Comparison of ENCODE assay signal across 10 cellular contexts in genomic region chr1:155242805-155243358, GRCh38. TPM values are rescaled to one million over a fixed set of nuclear protein-coding genes. Genes with fewer than 3 reads are reported as not detected.
A peak's percentile ranks its signal among the peaks of the same experiment; 100 is the strongest.
DNase-seq lines count a peak whose midpoint lies in the region; ATAC-seq, FAIRE-seq and TF ChIP-seq lines count a peak whose summit lies in the region.
"Had no signal": no experiment of that assay in that cellular context is flagged by ENCODE, and none has a peak within 500 bp of the region (broad histone marks: within the 10 kb centered on the region; RNA-seq: fewer than 3 reads in every experiment).

No MANE protein-coding gene starts in this region.

- H3K36me3 ChIP-seq in HEK293 (ENCODE audit: control insufficient read depth in 2 of 2, insufficient read depth in 1 of 2, low read length in 2 of 2) (peaks cover 5 to 27% of the 10 kb centered on the region in 2 experiments; a peak in 2 of 3 replicates), K562 (ENCODE audit: control insufficient read depth, insufficient read depth, low read length) (peaks cover 6% of the 10 kb centered on the region; the same call in 1 of the 3 replicates), muscle layer of colon (ENCODE audit: insufficient read depth, low read length) (peaks cover 13% of the 10 kb centered on the region)

- H3K9me3 ChIP-seq in A549 (no peaks in the 10 kb centered on the region), HEK293 (ENCODE audit: control insufficient read depth, insufficient read depth, low read depth, low read length) (no peaks in the 10 kb centered on the region), K562 (replicated peaks; ENCODE audit: control insufficient read depth, insufficient read depth, low read depth, low read length) (no peaks in the 10 kb centered on the region), muscle layer of colon (ENCODE audit: low read length) (no peaks in the 10 kb centered on the region)

- H3K27me3 ChIP-seq in K562 (ENCODE audit: control insufficient read depth in 2 of 2, insufficient read depth in 2 of 2, low read length in 2 of 2) (no peaks in the 10 kb centered on the region), muscle layer of colon (ENCODE audit: control insufficient read depth in 1 of 2, insufficient read depth in 2 of 2, low read length in 2 of 2) (no peaks in the 10 kb centered on the region)
- H3K27me3 ChIP-seq: cardiac muscle cell had no signal

- TF ChIP-seq POLR2A in A549 (IDR thresholded peaks at IDR 0.05; ENCODE audit: low read length) (no peak), K562 (conservative IDR thresholded peaks at IDR 0.05) (no peak)

- TF ChIP-seq CTCF in A549 (IDR thresholded peaks at IDR 0.05), result no peak
- TF ChIP-seq CTCF in HEK293 (tag by site-specific recombination; IDR thresholded peaks at IDR 0.05), result no peak
- TF ChIP-seq CTCF in K562 (IDR thresholded peaks at IDR 0.05 in 2 of 3, conservative IDR thresholded peaks at IDR 0.05 in 1 of 3; ENCODE audit: insufficient read depth in 2 of 3, low read depth in 1 of 3, low read length in 3 of 3), result no peak

- FAIRE-seq in A549 (lab: Jason Lieb, UNC), result no peak
- FAIRE-seq in K562 (lab: Jason Lieb, UNC), result peak; percentile 19

- WGBS in A549 (ENCODE audit: missing lambda C conversion rate), result 86% methylated on average over 3 of the region's 3 CpGs
- 43% methylated on average over 3 of the region's 3 CpGs for WGBS in K562 (ENCODE audit: insufficient coverage, low coverage, missing lambda C conversion rate)

- H3K4me1 ChIP-seq in A549, result peaks cover 24% of the 10 kb centered on the region
- H3K4me1 ChIP-seq in HEK293 (ENCODE audit: control insufficient read depth, insufficient read depth, low read length), result peaks cover 5% of the 10 kb centered on the region; the same call in 1 of the 2 replicates
- peaks cover 19 to 22% of the 10 kb centered on the region in 2 experiments for H3K4me1 ChIP-seq in K562 (replicated peaks in 1 of 2; ENCODE audit: control insufficient read depth in 2 of 2, insufficient read depth in 2 of 2, low read length in 2 of 2)
- H3K4me1 ChIP-seq in muscle layer of colon (ENCODE audit: insufficient read depth, low read length), result peaks cover 36% of the 10 kb centered on the region

- DNase-seq in A549 (ENCODE audit: low read depth in 1 of 2, low spot score in 1 of 2), result no peak
- DNase-seq in K562 (ENCODE audit: extremely low read depth in 1 of 4, low spot score in 3 of 4), result peak in 1 of 4 experiments; percentile 41
- no peak for DNase-seq in C1 segment of cervical spinal cord (lab: John Stamatoyannopoulos, UW)
- no peak for DNase-seq in NCI-H2029 treated with DMSO at 0.1 percent for 48 hours (lab: John Stamatoyannopoulos, UW)
- DNase-seq: NCI-H345 had no signal

- TF ChIP-seq EP300 in A549 (IDR thresholded peaks at IDR 0.05) (no peak), K562 (IDR thresholded peaks at IDR 0.05; ENCODE audit: low read length) (no peak)

- peaks cover 14% of the 10 kb centered on the region; the same call in 2 of the 3 replicates for H3K79me2 ChIP-seq in K562 (ENCODE audit: control insufficient read depth, insufficient read depth, low read length)

- in situ Hi-C loops in K562 (cut with MboI), result no loop called here

- H3K27ac ChIP-seq in A549 (peak overlapping the region in 1 of 2 experiments; percentile 90; a peak in 2 of 6 replicates), HEK293 (ENCODE audit: extremely low read depth, low read depth, low read length) (peak overlapping the region; percentile 56), K562 (ENCODE audit: extremely low read depth, low read depth, low read length) (peak overlapping the region; percentile 36; the same call in 2 of the 3 replicates), muscle layer of colon (ENCODE audit: low read depth, low read length) (peak overlapping the region; percentile 95)
- H3K27ac ChIP-seq: cardiac muscle cell had no signal

- peak overlapping the region; percentile 2; the same call in 1 of the 2 replicates for H2AFZ ChIP-seq in K562 (ENCODE audit: low read depth, low read length)

- CTCF ChIA-PET in A549 (lab: Yijun Ruan, JAX), result interaction anchor here (0.6 to 9.7 kb wide), 9 partner anchors 8 to 232 kb away, joined by 3 to 149 read pairs (median 7); partner anchors contain the start of genes CLK2, KRTCAP2, RUSC1 and THBS3
- CTCF ChIA-PET in HEK293 (lab: Yijun Ruan, JAX), result interaction anchor here (0.7 to 2.1 kb wide), 6 partner anchors 7 to 328 kb away, joined by 3 to 15 read pairs (median 4); no protein-coding TSS in a partner anchor
- CTCF ChIA-PET in K562 (lab: Yijun Ruan, JAX; ENCODE audit: low intra/inter-chr PET ratio), result no interaction called here

- ATAC-seq in A549, result no peak
- no peak for ATAC-seq in K562
- no peak for ATAC-seq in HG02623 (IDR thresholded peaks at IDR 0.05; ENCODE audit: unreplicated experiment)
- no peak for ATAC-seq in GM21515 (IDR thresholded peaks at IDR 0.05; ENCODE audit: unreplicated experiment)

- H4K20me1 ChIP-seq in K562 (replicated peaks; ENCODE audit: control insufficient read depth, insufficient read depth, low read length), result no peaks in the 10 kb centered on the region

- no peak for TF ChIP-seq RAD21 in A549 (conservative IDR thresholded peaks at IDR 0.05 in 1 of 2, IDR thresholded peaks at IDR 0.05 in 1 of 2)
- no peak for TF ChIP-seq RAD21 in K562 (CRISPR knock-in tag; conservative IDR thresholded peaks at IDR 0.05 in 1 of 2, IDR thresholded peaks at IDR 0.05 in 1 of 2)

- BruUV-seq in K562 (replicated peaks; lab: Mats Ljungman, UMichigan), result TSS peak; percentile 66

- H3K4me2 ChIP-seq in A549 (peak overlapping the region; percentile 89), K562 (ENCODE audit: insufficient read depth, low read length) (peak overlapping the region; percentile 85)

- peak overlapping the region; percentile 42 to 63 for H3K9ac ChIP-seq in K562 (ENCODE audit: insufficient read depth in 1 of 2, low read depth in 2 of 2, low read length in 2 of 2)
- peak overlapping the region; percentile 58 for H3K9ac ChIP-seq in muscle layer of colon (ENCODE audit: low read length)

- no peaks in the 10 kb centered on the region for H3K9me1 ChIP-seq in K562 (ENCODE audit: control insufficient read depth, insufficient read depth, low read length)

- intact Hi-C loops in K562 (cut with micrococcal nuclease), result no loop called here

- H3K4me3 ChIP-seq in A549 (no peak overlapping the region), HEK293 (ENCODE audit: low read depth, low read length) (no peak overlapping the region), K562 (peak overlapping the region; percentile 44), muscle layer of colon (ENCODE audit: low read depth in 1 of 2, low read length in 2 of 2) (peak overlapping the region in 1 of 2 donors; percentile 75)
- H3K4me3 ChIP-seq: cardiac muscle cell had no signal

- POLR2A ChIA-PET in A549 (lab: Yijun Ruan, JAX) (interaction anchor here (2.6 kb wide), 1 partner anchor 80 kb away, joined by 7 read pairs; no protein-coding TSS in a partner anchor), HEK293 (lab: Yijun Ruan, JAX) (interaction anchor here (1.1 to 2.6 kb wide), 3 partner anchors 12 to 85 kb away, joined by 3 to 11 read pairs (median 8); partner anchors contain the start of genes ENTREP3 and THBS3), K562 (lab: Yijun Ruan, JAX) (interaction anchor here (1.5 kb wide), 1 partner anchor 14 kb away, joined by 5 read pairs; no protein-coding TSS in a partner anchor)

RNA-seq across cellular contexts. Expression of gene ENTREP3, which starts 12.4 kb away (rescaled TPM):
- polyA plus RNA-seq in A549 (2011; rRNA removed), result 8.4 and 10.7 TPM in 2 replicates
- polyA plus RNA-seq in A549 (2012; cell fraction: cytosol; rRNA removed), result 20.4 and 27.3 TPM in 2 replicates
- 26.3 and 37.8 TPM in 2 replicates for polyA plus RNA-seq in A549 (2012; cell fraction: nucleus; rRNA removed)
- 22.4 to 29.5 TPM (median 27.3 TPM) in 3 replicates for polyA plus RNA-seq in A549 (2017; fragmentation: RNase III; extraction: RNeasy Plus Mini Kit Qiagen cat#74134 plus additional on column Dnase treatment)
- polyA minus RNA-seq in A549 (2011; rRNA and poly(A)+ RNA removed), result 8.3 and 8.4 TPM in 2 replicates
- 20.6 and 45.2 TPM in 2 replicates for total RNA-seq in K562 (2011; cell fraction: chromatin; rRNA removed; ENCODE audit: low replicate concordance)
- total RNA-seq in K562 (2011; cell fraction: nucleolus; rRNA removed), result 38.6 and 38.9 TPM in 2 replicates
- total RNA-seq in K562 (2011; cell fraction: nucleoplasm; rRNA removed), result 36.1 and 52.0 TPM in 2 replicates
- 6.4 and 10.6 TPM in 2 replicates for total RNA-seq in K562 (2014; rRNA removed)
- total RNA-seq in K562 (2014; rRNA removed; fragmentation: Illumina TruSeq; extraction: Trizol), result 1.9 and 2.0 TPM in 2 replicates
- 3.4 and 4.1 TPM in 2 replicates for total RNA-seq in K562 (2015; rRNA removed; fragmentation: Illumina TruSeq; extraction: Trizol)
- 41.8 and 43.0 TPM in 2 replicates for total RNA-seq in K562 (2021)
- polyA plus RNA-seq in K562 (2011; rRNA removed), result 5.9 and 17.5 TPM in 2 replicates
- 10.9 and 13.6 TPM in 2 replicates for polyA plus RNA-seq in K562 (2011; cell fraction: cytosol; rRNA removed)
- polyA plus RNA-seq in K562 (2011; cell fraction: nucleus; rRNA removed), result 30.5 and 33.5 TPM in 2 replicates
- polyA plus RNA-seq in K562 (2012), result 23.2 and 25.9 TPM in 2 replicates
- polyA plus RNA-seq in K562 (2014; fragmentation: Illumina TruSeq; extraction: Trizol), result 11.8 and 21.9 TPM in 2 replicates
- 1 to 10 TPM; 2.0 to 2.1 TPM for polyA plus RNA-seq in K562 (2014; fragmentation: Nextera tagmentation; extraction: Ambion mirVana)
- polyA plus RNA-seq in K562 (2014; rRNA removed), result 15.4 and 17.7 TPM in 2 replicates
- polyA minus RNA-seq in K562 (2011; rRNA and poly(A)+ RNA removed), result 3.8 and 3.9 TPM in 2 replicates
- 13.7 and 24.0 TPM in 2 replicates for polyA minus RNA-seq in K562 (2011; cell fraction: cytosol; rRNA and poly(A)+ RNA removed)
- polyA minus RNA-seq in K562 (2011; cell fraction: nucleus; rRNA and poly(A)+ RNA removed), result 6.2 and 7.2 TPM in 2 replicates

RNA-seq across cellular contexts. Expression of gene SCAMP3, which starts 19.3 kb away (rescaled TPM):
- polyA plus RNA-seq in A549 (2011; rRNA removed), result 135 and 147 TPM in 2 replicates
- 165 and 207 TPM in 2 replicates for polyA plus RNA-seq in A549 (2012; cell fraction: cytosol; rRNA removed)
- 170 and 184 TPM in 2 replicates for polyA plus RNA-seq in A549 (2012; cell fraction: nucleus; rRNA removed)
- 73.1 to 78.1 TPM (median 75.9 TPM) in 3 replicates for polyA plus RNA-seq in A549 (2017; fragmentation: RNase III; extraction: RNeasy Plus Mini Kit Qiagen cat#74134 plus additional on column Dnase treatment)
- 116 and 132 TPM in 2 replicates for polyA minus RNA-seq in A549 (2011; rRNA and poly(A)+ RNA removed)
- 59.7 and 127 TPM in 2 replicates for total RNA-seq in K562 (2011; cell fraction: chromatin; rRNA removed; ENCODE audit: low replicate concordance)
- total RNA-seq in K562 (2011; cell fraction: nucleolus; rRNA removed), result 178 TPM in 2 replicates
- total RNA-seq in K562 (2011; cell fraction: nucleoplasm; rRNA removed), result 135 and 144 TPM in 2 replicates
- 101 and 132 TPM in 2 replicates for total RNA-seq in K562 (2014; rRNA removed)
- 13.4 and 14.2 TPM in 2 replicates for total RNA-seq in K562 (2014; rRNA removed; fragmentation: Illumina TruSeq; extraction: Trizol)
- 24.0 and 25.4 TPM in 2 replicates for total RNA-seq in K562 (2015; rRNA removed; fragmentation: Illumina TruSeq; extraction: Trizol)
- total RNA-seq in K562 (2021), result 111 TPM in 2 replicates
- polyA plus RNA-seq in K562 (2011; rRNA removed), result 100 and 140 TPM in 2 replicates
- polyA plus RNA-seq in K562 (2011; cell fraction: cytosol; rRNA removed), result 214 and 294 TPM in 2 replicates
- 103 and 109 TPM in 2 replicates for polyA plus RNA-seq in K562 (2011; cell fraction: nucleus; rRNA removed)
- polyA plus RNA-seq in K562 (2012), result 94.0 and 101 TPM in 2 replicates
- 86.1 and 100 TPM in 2 replicates for polyA plus RNA-seq in K562 (2014; fragmentation: Illumina TruSeq; extraction: Trizol)
- 10 to 100 TPM; 72.9 to 83.3 TPM for polyA plus RNA-seq in K562 (2014; fragmentation: Nextera tagmentation; extraction: Ambion mirVana)
- 130 and 131 TPM in 2 replicates for polyA plus RNA-seq in K562 (2014; rRNA removed)
- polyA minus RNA-seq in K562 (2011; rRNA and poly(A)+ RNA removed), result 57.0 and 75.1 TPM in 2 replicates
- polyA minus RNA-seq in K562 (2011; cell fraction: cytosol; rRNA and poly(A)+ RNA removed), result 62.4 and 70.4 TPM in 2 replicates
- polyA minus RNA-seq in K562 (2011; cell fraction: nucleus; rRNA and poly(A)+ RNA removed), result 16.4 and 25.2 TPM in 2 replicates

RNA-seq across cellular contexts. Expression of gene CLK2, which starts 30.4 kb away (rescaled TPM):
- 45.7 and 51.0 TPM in 2 replicates for polyA plus RNA-seq in A549 (2011; rRNA removed)
- polyA plus RNA-seq in A549 (2012; cell fraction: cytosol; rRNA removed), result 39.6 and 41.6 TPM in 2 replicates
- polyA plus RNA-seq in A549 (2012; cell fraction: nucleus; rRNA removed), result 201 and 245 TPM in 2 replicates
- 32.4 to 37.9 TPM (median 37.5 TPM) in 3 replicates for polyA plus RNA-seq in A549 (2017; fragmentation: RNase III; extraction: RNeasy Plus Mini Kit Qiagen cat#74134 plus additional on column Dnase treatment)
- polyA minus RNA-seq in A549 (2011; rRNA and poly(A)+ RNA removed), result 56.3 and 70.0 TPM in 2 replicates
- total RNA-seq in K562 (2011; cell fraction: chromatin; rRNA removed; ENCODE audit: low replicate concordance), result 311 and 570 TPM in 2 replicates
- 299 and 331 TPM in 2 replicates for total RNA-seq in K562 (2011; cell fraction: nucleolus; rRNA removed)
- total RNA-seq in K562 (2011; cell fraction: nucleoplasm; rRNA removed), result 264 and 285 TPM in 2 replicates
- total RNA-seq in K562 (2014; rRNA removed), result 36.4 and 40.2 TPM in 2 replicates
- total RNA-seq in K562 (2014; rRNA removed; fragmentation: Illumina TruSeq; extraction: Trizol), result 24.2 and 25.6 TPM in 2 replicates
- total RNA-seq in K562 (2015; rRNA removed; fragmentation: Illumina TruSeq; extraction: Trizol), result 37.0 and 39.6 TPM in 2 replicates
- 60.2 and 65.4 TPM in 2 replicates for total RNA-seq in K562 (2021)
- polyA plus RNA-seq in K562 (2011; rRNA removed), result 67.8 and 105 TPM in 2 replicates
- polyA plus RNA-seq in K562 (2011; cell fraction: cytosol; rRNA removed), result 48.7 and 49.0 TPM in 2 replicates
- 890 and 922 TPM in 2 replicates for polyA plus RNA-seq in K562 (2011; cell fraction: nucleus; rRNA removed)
- polyA plus RNA-seq in K562 (2012), result 56.9 and 62.9 TPM in 2 replicates
- 59.9 and 67.3 TPM in 2 replicates for polyA plus RNA-seq in K562 (2014; fragmentation: Illumina TruSeq; extraction: Trizol)
- 10 to 100 TPM; 13.5 to 15.7 TPM for polyA plus RNA-seq in K562 (2014; fragmentation: Nextera tagmentation; extraction: Ambion mirVana)
- 69.1 and 81.4 TPM in 2 replicates for polyA plus RNA-seq in K562 (2014; rRNA removed)
- polyA minus RNA-seq in K562 (2011; rRNA and poly(A)+ RNA removed), result 58.6 and 59.3 TPM in 2 replicates
- polyA minus RNA-seq in K562 (2011; cell fraction: cytosol; rRNA and poly(A)+ RNA removed), result 30.5 and 30.7 TPM in 2 replicates
- polyA minus RNA-seq in K562 (2011; cell fraction: nucleus; rRNA and poly(A)+ RNA removed), result 109 and 138 TPM in 2 replicates

RNA-seq across cellular contexts. Expression of gene HCN3, which starts 34.4 kb away (rescaled TPM):
- polyA plus RNA-seq in A549 (2011; rRNA removed) (4.1 and 7.3 TPM in 2 replicates), A549 (2017; fragmentation: RNase III; extraction: RNeasy Plus Mini Kit Qiagen cat#74134 plus additional on column Dnase treatment) (5.3 to 8.1 TPM (median 7.6 TPM) in 3 replicates), K562 (2011; rRNA removed) (7.2 and 14.5 TPM in 2 replicates), K562 (2014; fragmentation: Illumina TruSeq; extraction: Trizol) (5.6 and 5.9 TPM in 2 replicates), K562 (2014; fragmentation: Nextera tagmentation; extraction: Ambion mirVana) (1 to 10 TPM in 1 of 2 experiments, under 1 TPM in 1; 0.91 to 1.0 TPM), K562 (2014; rRNA removed) (7.3 and 9.7 TPM in 2 replicates)
- polyA plus RNA-seq in A549 (2012; cell fraction: cytosol; rRNA removed), result 7.7 and 10.1 TPM in 2 replicates
- polyA plus RNA-seq in A549 (2012; cell fraction: nucleus; rRNA removed), result 45.2 and 51.9 TPM in 2 replicates
- 6.4 and 14.3 TPM in 2 replicates for polyA minus RNA-seq in A549 (2011; rRNA and poly(A)+ RNA removed)
- total RNA-seq in K562 (2011; cell fraction: chromatin; rRNA removed; ENCODE audit: low replicate concordance), result 31.1 and 65.6 TPM in 2 replicates
- total RNA-seq in K562 (2011; cell fraction: nucleolus; rRNA removed), result 41.4 and 45.0 TPM in 2 replicates
- total RNA-seq in K562 (2011; cell fraction: nucleoplasm; rRNA removed), result 40.9 and 43.8 TPM in 2 replicates
- total RNA-seq in K562 (2014; rRNA removed) (2.3 and 3.2 TPM in 2 replicates), K562 (2014; rRNA removed; fragmentation: Illumina TruSeq; extraction: Trizol) (1.7 and 2.9 TPM in 2 replicates), K562 (2015; rRNA removed; fragmentation: Illumina TruSeq; extraction: Trizol) (3.1 and 3.9 TPM in 2 replicates), K562 (2021) (6.6 and 7.0 TPM in 2 replicates)
- polyA plus RNA-seq in K562 (2011; cell fraction: cytosol; rRNA removed), result 7.1 and 13.6 TPM in 2 replicates
- 101 and 112 TPM in 2 replicates for polyA plus RNA-seq in K562 (2011; cell fraction: nucleus; rRNA removed)
- polyA plus RNA-seq in K562 (2012), result 5.6 and 7.6 TPM in 2 replicates
- polyA minus RNA-seq in K562 (2011; rRNA and poly(A)+ RNA removed), result 3.7 and 5.6 TPM in 2 replicates
- polyA minus RNA-seq in K562 (2011; cell fraction: cytosol; rRNA and poly(A)+ RNA removed), result 2.5 and 5.6 TPM in 2 replicates
- polyA minus RNA-seq in K562 (2011; cell fraction: nucleus; rRNA and poly(A)+ RNA removed), result 11.6 and 13.2 TPM in 2 replicates

RNA-seq across cellular contexts. Expression of gene MTX1, which starts 34.4 kb away (rescaled TPM):
- polyA plus RNA-seq in A549 (2011; rRNA removed) (53.4 and 73.9 TPM in 2 replicates), A549 (2017; fragmentation: RNase III; extraction: RNeasy Plus Mini Kit Qiagen cat#74134 plus additional on column Dnase treatment) (64.5 to 67.2 TPM (median 67.1 TPM) in 3 replicates), K562 (2011; rRNA removed) (65.8 and 73.3 TPM in 2 replicates), K562 (2014; fragmentation: Illumina TruSeq; extraction: Trizol) (80.0 and 88.4 TPM in 2 replicates), K562 (2014; fragmentation: Nextera tagmentation; extraction: Ambion mirVana) (10 to 100 TPM; 29.1 to 66.3 TPM), K562 (2014; rRNA removed) (83.5 and 90.5 TPM in 2 replicates)
- polyA plus RNA-seq in A549 (2012; cell fraction: cytosol; rRNA removed), result 113 and 130 TPM in 2 replicates
- polyA plus RNA-seq in A549 (2012; cell fraction: nucleus; rRNA removed), result 143 and 156 TPM in 2 replicates
- polyA minus RNA-seq in A549 (2011; rRNA and poly(A)+ RNA removed), result 60.0 and 63.1 TPM in 2 replicates
- 16.6 and 32.2 TPM in 2 replicates for total RNA-seq in K562 (2011; cell fraction: chromatin; rRNA removed; ENCODE audit: low replicate concordance)
- total RNA-seq in K562 (2011; cell fraction: nucleolus; rRNA removed), result 41.9 and 55.9 TPM in 2 replicates
- total RNA-seq in K562 (2011; cell fraction: nucleoplasm; rRNA removed), result 26.1 and 28.5 TPM in 2 replicates
- total RNA-seq in K562 (2014; rRNA removed) (98.4 and 165 TPM in 2 replicates), K562 (2014; rRNA removed; fragmentation: Illumina TruSeq; extraction: Trizol) (37.3 and 44.6 TPM in 2 replicates), K562 (2015; rRNA removed; fragmentation: Illumina TruSeq; extraction: Trizol) (65.1 and 66.9 TPM in 2 replicates), K562 (2021) (73.8 and 83.3 TPM in 2 replicates)
- polyA plus RNA-seq in K562 (2011; cell fraction: cytosol; rRNA removed), result 102 and 177 TPM in 2 replicates
- polyA plus RNA-seq in K562 (2011; cell fraction: nucleus; rRNA removed), result 65.2 and 88.3 TPM in 2 replicates
- polyA plus RNA-seq in K562 (2012), result 79.8 and 86.4 TPM in 2 replicates
- polyA minus RNA-seq in K562 (2011; rRNA and poly(A)+ RNA removed), result 25.2 and 38.9 TPM in 2 replicates
- polyA minus RNA-seq in K562 (2011; cell fraction: cytosol; rRNA and poly(A)+ RNA removed), result 35.6 and 41.5 TPM in 2 replicates
- 26.3 and 28.4 TPM in 2 replicates for polyA minus RNA-seq in K562 (2011; cell fraction: nucleus; rRNA and poly(A)+ RNA removed)
